Comparison of ENCODE assay signal across 16 cellular contexts in genomic region chr2:61151434-61151833, GRCh38. TPM values are rescaled to one million over a fixed set of nuclear protein-coding genes. Genes with fewer than 3 reads are reported as not detected.
DNase-seq lines count a peak whose midpoint lies in the region; TF ChIP-seq lines count a peak whose summit lies in the region.
"Had no signal": no experiment of that assay in that cellular context is flagged by ENCODE, and none has a peak within 500 bp of the region (broad histone marks: within the 10 kb centered on the region; RNA-seq: fewer than 3 reads in every experiment).

No MANE protein-coding gene starts in this region.

- DNase-seq in ACHN (peak; percentile 25), HT1080 (ENCODE audit: low read depth) (peak; percentile 63), astrocyte of the cerebellum (ENCODE audit: low read depth) (peak; percentile 9), foreskin fibroblast (peak; percentile 52 to 61), ecto neural progenitor cell (ENCODE audit: low spot score) (no peak), esophagus squamous epithelium (lab: John Stamatoyannopoulos, UW) (no peak), NCI-H1694 (lab: John Stamatoyannopoulos, UW) (no peak)
- no peak for DNase-seq in stimulated activated CD4-positive, alpha-beta T cell treated with anti-CD3 and anti-CD28 coated beads, Interleukin-2, amount 100 ng/mL, for 24 hours
- DNase-seq: activated CD4-positive, alpha-beta T cell treated with anti-CD3 and anti-CD28 coated beads for 4 hours; activated CD8-positive, alpha-beta memory T cell treated with anti-CD3 and anti-CD28 coated beads, Interleukin-2, amount 50 U/mL, for 4 hours; activated naive CD4-positive, alpha-beta T cell treated with anti-CD3 and anti-CD28 coated beads, Interleukin-2, amount 10 ng/mL, durations not matched to agents 7 days and 5 days; caudate nucleus; heart right ventricle; psoas muscle; stimulated activated naive CD8-positive, alpha-beta T cell treated with anti-CD3 and anti-CD28 coated beads, Interleukin-15, amount 100 ng/mL, for 72 hours had no signal

- H3K9me3 ChIP-seq in esophagus squamous epithelium, result no peaks in the 10 kb centered on the region
- H3K9me3 ChIP-seq: heart right ventricle, psoas muscle, vagina had no signal

- no peak overlapping the region for H3K4me3 ChIP-seq in astrocyte of the cerebellum (ENCODE audit: low read depth, low read length)
- H3K4me3 ChIP-seq in foreskin fibroblast (ENCODE audit: low read depth in 1 of 2, low read length in 2 of 2), result no peak overlapping the region
- H3K4me3 ChIP-seq in esophagus squamous epithelium, result no peak overlapping the region
- H3K4me3 ChIP-seq: heart right ventricle, psoas muscle, vagina had no signal

- H3K4me1 ChIP-seq in esophagus squamous epithelium, result peaks cover 0 to under 1% (median 0%) of the 10 kb centered on the region in 3 donors
- H3K4me1 ChIP-seq: psoas muscle, vagina had no signal

- peaks cover 0 to 44% (median 0%) of the 10 kb centered on the region in 3 donors for H3K36me3 ChIP-seq in esophagus squamous epithelium

- 100% methylated on average over 1 of the region's 1 CpG for WGBS in esophagus squamous epithelium, 2 donors

- H3K27ac ChIP-seq in esophagus squamous epithelium, result no peak overlapping the region
- H3K27ac ChIP-seq: heart right ventricle, psoas muscle, vagina had no signal

- no peaks in the 10 kb centered on the region for H3K27me3 ChIP-seq in esophagus squamous epithelium
- H3K27me3 ChIP-seq: heart right ventricle, vagina had no signal

- no peak for TF ChIP-seq POLR2A in esophagus squamous epithelium (IDR thresholded peaks at IDR 0.05)

- in situ Hi-C loops in ACHN (cut with HindIII; ENCODE audit: low pct_ligation_motif_present, low pct_unique_long_range_greater_than_20kb, low sequenced_read_pairs), result no loop called here
- in situ Hi-C loops in astrocyte of the cerebellum (cut with HindIII; ENCODE audit: low sequenced_read_pairs), result no loop called here

- TF ChIP-seq CTCF in astrocyte of the cerebellum (IDR thresholded peaks at IDR 0.05; ENCODE audit: low read depth, low read length, missing control alignments), result no peak
- no peak for TF ChIP-seq CTCF in foreskin fibroblast (IDR thresholded peaks at IDR 0.05; ENCODE audit: low read depth, low read length)
- no peak for TF ChIP-seq CTCF in esophagus squamous epithelium (IDR thresholded peaks at IDR 0.05)

- intact Hi-C loops in esophagus squamous epithelium (cut with DNase I), result no loop called here

RNA-seq across cellular contexts. Expression of gene C2orf74, which starts 10.6 kb away (rescaled TPM):
- total RNA-seq in HT1080 (2014; rRNA removed; shearing (Covaris generic)), result 29.8 and 30.5 TPM in 2 replicates
- polyA plus RNA-seq in HT1080 (2015; cell fraction: cytosol; rRNA removed), result 44.3 and 46.4 TPM in 2 replicates
- 16.9 and 17.2 TPM in 2 replicates for polyA plus RNA-seq in HT1080 (2015; cell fraction: nucleus; rRNA removed)
- total RNA-seq in esophagus squamous epithelium, result 10 to 100 TPM in 1 of 4 donors, 1 to 10 TPM in 3; 3.2 to 15.1 (median 8.7) TPM

Comparison
In these comparisons a context has a peak if more than half of its experiments do, and no peak if none do; other contexts are left out.
1. DNase-seq: peak in ACHN (single experiment), HT1080 (single experiment), astrocyte of the cerebellum (single experiment) and foreskin fibroblast (2 of 2); none in stimulated activated CD4-positive, alpha-beta T cell treated with anti-CD3 and anti-CD28 coated beads, Interleukin-2, amount 100 ng/mL, for 24 hours (0 of 2), ecto neural progenitor cell (single experiment), esophagus squamous epithelium (single experiment) and NCI-H1694 (single experiment).